In the genomic region with DNA sequence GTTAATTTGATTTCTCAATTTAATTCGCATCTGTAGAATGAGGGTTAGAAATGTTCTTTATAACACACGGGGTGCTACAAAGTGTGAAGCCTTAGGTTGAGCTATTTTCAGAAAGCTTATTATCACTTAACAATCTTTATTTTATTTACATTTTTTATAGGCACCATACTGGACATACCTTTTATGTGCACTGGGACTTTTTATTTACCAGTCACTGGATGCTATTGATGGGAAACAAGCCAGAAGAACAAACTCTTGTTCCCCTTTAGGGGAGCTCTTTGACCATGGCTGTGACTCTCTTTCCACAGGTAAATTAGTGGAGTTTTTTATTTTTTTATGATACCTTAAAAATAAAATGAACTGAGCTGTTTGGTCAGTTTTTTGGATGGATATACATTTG, we compare ENCODE assay signal across 37 cellular contexts. TPM values are rescaled to one million over a fixed set of nuclear protein-coding genes. Genes with fewer than 3 reads are reported as not detected.
A peak's percentile ranks its signal among the peaks of the same experiment; 100 is the strongest.
DNase-seq lines count a peak whose midpoint lies in the region; ATAC-seq, FAIRE-seq and TF ChIP-seq lines count a peak whose summit lies in the region.
"Had no signal": no experiment of that assay in that cellular context is flagged by ENCODE, and none has a peak within 500 bp of the region (broad histone marks: within the 10 kb centered on the region; RNA-seq: fewer than 3 reads in every experiment).

No MANE protein-coding gene starts in this region.

- H3K9ac ChIP-seq in HepG2 (ENCODE audit: insufficient read depth, low read depth, low read length), result peak overlapping the region; percentile 48

- H3K27ac Mint-ChIP-seq in endothelial cell (ENCODE audit: unreplicated experiment), result no peak overlapping the region
- H3K27ac Mint-ChIP-seq: activated CD4-positive, alpha-beta memory T cell treated with anti-CD3 and anti-CD28 coated beads for 36 hours; CD8-positive, alpha-beta memory T cell; HFFc6; stimulated activated memory B cell treated with anti-CD40 and anti-IgM and Interleukin-4, amounts not matched to agents 10 μg/mL and 1 μg/mL and 100 μg/mL, for 72 hours; T-helper 1 cell treated with Interleukin-12 subunit alpha and Interleukin-12 subunit beta and Interleukin-4 antibody, amounts not matched to agents 30 μg/mL and 1 μg/mL, for 36 hours had no signal

- POLR2A ChIA-PET in Panc1 (lab: Charles Lee), result interaction anchor here (0.6 to 0.7 kb wide), 2 partner anchors 22 to 306 kb away, joined by 3 to 4 read pairs; partner anchors contain the start of gene ARL1
- POLR2A ChIA-PET in HepG2 (lab: Yijun Ruan, JAX), result interaction anchor here (0.8 to 2.1 kb wide), 3 partner anchors 16 to 115 kb away, joined by 3 to 20 read pairs (median 3); partner anchors contain the start of gene CHPT1

- no TSS peak for BruUV-seq in Panc1 (replicated peaks; lab: Mats Ljungman, UMichigan)
- no TSS peak for BruUV-seq in HepG2 (replicated peaks; lab: Mats Ljungman, UMichigan)

- no peaks in the 10 kb centered on the region for H3K27me3 ChIP-seq in Panc1 (ENCODE audit: control insufficient read depth, insufficient read depth, low read length)
- no peaks in the 10 kb centered on the region; a peak in 1 of 5 replicates for H3K27me3 ChIP-seq in HepG2 (ENCODE audit: control insufficient read depth in 1 of 2, insufficient read depth in 2 of 2, low read length in 2 of 2)
- H3K27me3 ChIP-seq in sigmoid colon, result no peaks in the 10 kb centered on the region
- H3K27me3 ChIP-seq: BE2C, body of pancreas, gastroesophageal sphincter, suprapubic skin, uterus had no signal

- peak overlapping the region in 1 of 2 experiments; percentile 8; a peak in 2 of 4 replicates for H3K4me3 ChIP-seq in Panc1 (ENCODE audit: low read depth in 2 of 2, low read length in 2 of 2)
- H3K4me3 ChIP-seq in HepG2 (replicated peaks in 1 of 3; ENCODE audit: insufficient read depth in 1 of 3, low read depth in 2 of 3, low read length in 3 of 3), result peak overlapping the region in 1 of 3 experiments; percentile 25; a peak in 1 of 6 replicates
- H3K4me3 ChIP-seq in sigmoid colon, result no peak overlapping the region
- H3K4me3 ChIP-seq: body of pancreas, gastroesophageal sphincter, skin epidermis, suprapubic skin, uterus had no signal

- TF ChIP-seq RAD21 in HepG2 (CRISPR knock-in tag; IDR thresholded peaks at IDR 0.05), result no peak

- peak; percentile 78; the same call in 1 of the 2 replicates for ATAC-seq in Panc1
- ATAC-seq in HepG2, result no peak
- no peak for ATAC-seq in HG02571 (IDR thresholded peaks at IDR 0.05; ENCODE audit: unreplicated experiment)
- ATAC-seq in GM18861 (IDR thresholded peaks at IDR 0.05; ENCODE audit: unreplicated experiment), result no peak
- ATAC-seq in HG02852 (IDR thresholded peaks at IDR 0.05; ENCODE audit: unreplicated experiment), result no peak
- ATAC-seq: body of pancreas; SK-N-SH treated with all-trans-retinoic acid at 6 μM for 48 hours; stimulated activated memory B cell treated with anti-CD40 and anti-IgM and Interleukin-4, amounts not matched to agents 10 μg/mL and 1 μg/mL and 100 μg/mL, for 72 hours had no signal

- H3K27me3 Mint-ChIP-seq in endothelial cell (ENCODE audit: unreplicated experiment), result no peaks in the 10 kb centered on the region
- H3K27me3 Mint-ChIP-seq: activated CD4-positive, alpha-beta memory T cell treated with anti-CD3 and anti-CD28 coated beads for 36 hours; CD8-positive, alpha-beta memory T cell; naive B cell; stimulated activated memory B cell treated with anti-CD40 and anti-IgM and Interleukin-4, amounts not matched to agents 10 μg/mL and 1 μg/mL and 100 μg/mL, for 72 hours had no signal

- TF ChIP-seq CTCF in 22Rv1 (IDR thresholded peaks at IDR 0.05) (no peak), Panc1 (IDR thresholded peaks at IDR 0.05) (no peak; the same call in 1 of the 2 replicates), HepG2 (CRISPR knock-in tag; IDR thresholded peaks at IDR 0.05) (no peak), sigmoid colon (IDR thresholded peaks at IDR 0.05) (no peak), endothelial cell (IDR thresholded peaks at IDR 0.05; ENCODE audit: unreplicated experiment) (no peak)

- peaks cover 10% of the 10 kb centered on the region for H4K20me1 ChIP-seq in HepG2 (ENCODE audit: insufficient read depth, low read length)

- H3K9me3 Mint-ChIP-seq in endothelial cell (ENCODE audit: unreplicated experiment), result no peaks in the 10 kb centered on the region
- H3K9me3 Mint-ChIP-seq: activated CD4-positive, alpha-beta memory T cell treated with anti-CD3 and anti-CD28 coated beads for 36 hours; CD8-positive, alpha-beta memory T cell; HFFc6; naive B cell; stimulated activated memory B cell treated with anti-CD40 and anti-IgM and Interleukin-4, amounts not matched to agents 10 μg/mL and 1 μg/mL and 100 μg/mL, for 72 hours; T-helper 1 cell treated with Interleukin-12 subunit alpha and Interleukin-12 subunit beta and Interleukin-4 antibody, amounts not matched to agents 30 μg/mL and 1 μg/mL, for 36 hours had no signal

- H3K4me1 Mint-ChIP-seq in endothelial cell (ENCODE audit: unreplicated experiment), result peaks cover 4% of the 10 kb centered on the region

- H3K4me2 ChIP-seq in HepG2 (ENCODE audit: low read depth, low read length), result peak overlapping the region; percentile 86

- H3K4me3 Mint-ChIP-seq in endothelial cell (ENCODE audit: unreplicated experiment), result no peak overlapping the region
- H3K4me3 Mint-ChIP-seq: activated CD4-positive, alpha-beta memory T cell treated with anti-CD3 and anti-CD28 coated beads for 36 hours; CD8-positive, alpha-beta memory T cell; HFFc6; naive B cell; stimulated activated memory B cell treated with anti-CD40 and anti-IgM and Interleukin-4, amounts not matched to agents 10 μg/mL and 1 μg/mL and 100 μg/mL, for 72 hours; T-helper 1 cell treated with Interleukin-12 subunit alpha and Interleukin-12 subunit beta and Interleukin-4 antibody, amounts not matched to agents 30 μg/mL and 1 μg/mL, for 36 hours had no signal

- DNase-seq in Panc1 (ENCODE audit: low read depth, low spot score) (no peak), HepG2 (ENCODE audit: low spot score) (no peak), sigmoid colon (no peak), endothelial cell (ENCODE audit: low spot score) (no peak)
- DNase-seq: activated CD4-positive, alpha-beta memory T cell treated with anti-CD3 and anti-CD28 coated beads for 36 hours; activated CD4-positive, alpha-beta T cell treated with anti-CD3 and anti-CD28 coated beads for 1 hour; activated CD8-positive, alpha-beta memory T cell treated with anti-CD3 and anti-CD28 coated beads, Interleukin-2, amount 50 U/mL, for 4 hours; activated naive CD4-positive, alpha-beta T cell treated with Interleukin-2 at 50 U/mL for 16 hours; BE2C; CD8-positive, alpha-beta memory T cell; DMS 273 treated with DMSO at 0.1 percent for 48 hours; EL; GOT3; HFFc6; naive B cell; NCI-H1092 treated with DMSO at 0.1 percent for 48 hours; NCI-H187; NCI-H2171; NCI-H510A had no signal

- in situ Hi-C loops in Panc1 (cut with HindIII; ENCODE audit: low pct_unique_long_range_greater_than_20kb, low sequenced_read_pairs) (no loop called here), HepG2 (cut with HindIII; ENCODE audit: extremely low pct_ligation_motif_present, low pct_unique_long_range_greater_than_20kb) (no loop called here)

- WGBS in HepG2 (ENCODE audit: low lambda C conversion rate), result 59% methylated on average over 2 of the region's 2 CpGs
- WGBS in sigmoid colon, 2 donors, result 15 to 74% methylated on average over 2 of the region's 2 CpGs

- H3K4me1 ChIP-seq in Panc1 (ENCODE audit: control insufficient read depth, insufficient read depth, low read length), result peaks cover 16% of the 10 kb centered on the region
- H3K4me1 ChIP-seq in HepG2 (ENCODE audit: insufficient read depth, low read length), result peaks cover 57% of the 10 kb centered on the region
- peaks cover 0 to 34% (median 24%) of the 10 kb centered on the region in 4 donors for H3K4me1 ChIP-seq in sigmoid colon
- H3K4me1 ChIP-seq: BE2C, uterus had no signal

- H3K9me3 ChIP-seq in Panc1 (ENCODE audit: control insufficient read depth, insufficient read depth, low read depth, low read length), result no peaks in the 10 kb centered on the region
- no peaks in the 10 kb centered on the region for H3K9me3 ChIP-seq in HepG2 (ENCODE audit: low read length)
- no peaks in the 10 kb centered on the region for H3K9me3 ChIP-seq in sigmoid colon
- H3K9me3 ChIP-seq: BE2C, body of pancreas, gastroesophageal sphincter, suprapubic skin, uterus had no signal

- no peak for TF ChIP-seq EP300 in HepG2 (IDR thresholded peaks at IDR 0.05; ENCODE audit: low read depth in 2 of 2, low read length in 2 of 2)
- TF ChIP-seq EP300 in HepG2 (CRISPR knock-in tag; IDR thresholded peaks at IDR 0.05; ENCODE audit: borderline replicate concordance), result no peak
- no peak for TF ChIP-seq EP300 in sigmoid colon (IDR thresholded peaks at IDR 0.05)

- H3K36me3 Mint-ChIP-seq in endothelial cell (ENCODE audit: low read depth, unreplicated experiment), result no peaks in the 10 kb centered on the region
- H3K36me3 Mint-ChIP-seq: activated CD4-positive, alpha-beta memory T cell treated with anti-CD3 and anti-CD28 coated beads for 36 hours had no signal

- peaks cover 92% of the 10 kb centered on the region for H3K79me2 ChIP-seq in HepG2 (ENCODE audit: insufficient read depth, low read length)

- intact Hi-C loops in Panc1 (cut with micrococcal nuclease; ENCODE audit: unreplicated experiment) (no loop called here), HepG2 (cut with micrococcal nuclease; ENCODE audit: unreplicated experiment) (loop anchor here (2.0 to 5.0 kb wide), 4 partner anchors 15 to 143 kb away; no protein-coding TSS in a partner anchor), sigmoid colon (cut with DNase I) (no loop called here)

- peaks cover 6% of the 10 kb centered on the region; the same call in 1 of the 2 replicates for H3K36me3 ChIP-seq in Panc1 (ENCODE audit: control insufficient read depth, insufficient read depth, low read length)
- peaks cover 3 to 33% of the 10 kb centered on the region in 2 experiments for H3K36me3 ChIP-seq in HepG2 (replicated peaks in 1 of 2; ENCODE audit: control insufficient read depth in 1 of 2, insufficient read depth in 2 of 2, low read length in 2 of 2)
- peaks cover 0 to 10% (median 0%) of the 10 kb centered on the region in 4 donors for H3K36me3 ChIP-seq in sigmoid colon
- H3K36me3 ChIP-seq: BE2C, suprapubic skin, uterus had no signal

- no peak overlapping the region for H2AFZ ChIP-seq in HepG2 (ENCODE audit: low read length)

- no peak for FAIRE-seq in HepG2 (lab: Jason Lieb, UNC)
- FAIRE-seq: endothelial cell of umbilical vein, GM18507 had no signal

- CTCF ChIA-PET in Panc1 (lab: Charles Lee) (no interaction called here), HepG2 (lab: Yijun Ruan, JAX; ENCODE audit: low intra/inter-chr PET ratio, low total read pairs) (no interaction called here)

- TF ChIP-seq POLR2A in HepG2 (IDR thresholded peaks at IDR 0.05; ENCODE audit: insufficient read depth in 1 of 2, low read depth in 2 of 2, low read length in 2 of 2) (no peak), sigmoid colon (IDR thresholded peaks at IDR 0.05) (no peak)

- H3K27ac ChIP-seq in 22Rv1 (peak overlapping the region; percentile 89), Panc1 (ENCODE audit: low read length) (peak overlapping the region; percentile 89), HepG2 (ENCODE audit: extremely low read length, insufficient read depth, low read length) (peak overlapping the region; percentile 70), sigmoid colon (peak overlapping the region; percentile 43 to 58 (median 46))
- H3K27ac ChIP-seq: RWPE1, suprapubic skin had no signal

RNA-seq across cellular contexts. Expression of gene CHPT1, which starts 16.5 kb away (rescaled TPM):
- total RNA-seq in Panc1 (2021; ENCODE audit: unreplicated experiment), result 78.3 TPM
- 70.3 TPM for polyA plus RNA-seq in Panc1 (2012; ENCODE audit: insufficient read length)
- total RNA-seq in HepG2 (2016; rRNA removed; fragmentation: Illumina TruSeq; extraction: Trizol), result 129 and 178 TPM in 2 replicates
- 208 and 211 TPM in 2 replicates for total RNA-seq in HepG2 (2016; cell fraction: cytosol; rRNA removed; fragmentation: Illumina TruSeq; extraction: Trizol; ENCODE audit: low read depth)
- total RNA-seq in HepG2 (2016; cell fraction: insoluble cytoplasmic fraction; rRNA removed; fragmentation: Illumina TruSeq; extraction: Trizol), result 126 and 183 TPM in 2 replicates
- total RNA-seq in HepG2 (2016; cell fraction: membrane; rRNA removed; fragmentation: Illumina TruSeq; extraction: Trizol), result 296 and 310 TPM in 2 replicates
- 171 and 189 TPM in 2 replicates for total RNA-seq in HepG2 (2016; cell fraction: nucleus; rRNA removed; fragmentation: Illumina TruSeq; extraction: Trizol)
- polyA plus RNA-seq in HepG2 (2011; rRNA removed), result 88.1 and 117 TPM in 2 replicates
- 49.7 and 67.3 TPM in 2 replicates for polyA plus RNA-seq in HepG2 (2011; cell fraction: cytosol; rRNA removed)
- polyA plus RNA-seq in HepG2 (2011; cell fraction: nucleus; rRNA removed), result 44.4 and 56.5 TPM in 2 replicates
- 90.0 and 113 TPM in 2 replicates for polyA plus RNA-seq in HepG2 (2012)
- 361 and 410 TPM in 2 replicates for polyA plus RNA-seq in HepG2 (2016; cell fraction: cytosol; fragmentation: Illumina TruSeq; extraction: Trizol; ENCODE audit: low read depth)
- polyA plus RNA-seq in HepG2 (2016; cell fraction: insoluble cytoplasmic fraction; fragmentation: Illumina TruSeq; extraction: Trizol; ENCODE audit: low read depth), result 161 and 176 TPM in 2 replicates
- 379 and 382 TPM in 2 replicates for polyA plus RNA-seq in HepG2 (2016; cell fraction: membrane; fragmentation: Illumina TruSeq; extraction: Trizol; ENCODE audit: low read depth)
- polyA plus RNA-seq in HepG2 (2016; cell fraction: nucleus; fragmentation: Illumina TruSeq; extraction: Trizol; ENCODE audit: insufficient read depth, low read depth), result 235 and 262 TPM in 2 replicates
- 12.6 and 91.0 TPM in 2 replicates for polyA minus RNA-seq in HepG2 (2011; rRNA and poly(A)+ RNA removed; ENCODE audit: low replicate concordance)
- polyA minus RNA-seq in HepG2 (2011; cell fraction: cytosol; rRNA and poly(A)+ RNA removed), result 46.9 and 67.8 TPM in 2 replicates
- polyA minus RNA-seq in HepG2 (2011; cell fraction: nucleus; rRNA and poly(A)+ RNA removed), result 134 and 160 TPM in 2 replicates
- 100 to 1,000 TPM in 2 of 4 donors, 10 to 100 TPM in 2; 49.9 to 118 (median 80.4) TPM for total RNA-seq in sigmoid colon
- polyA plus RNA-seq in sigmoid colon, result 10 to 100 TPM; 53.4 to 74.5 (median 58.1) TPM
- 6.2 TPM for total RNA-seq in endothelial cell (ENCODE audit: unreplicated experiment)

RNA-seq across cellular contexts. Expression of gene SYCP3, which starts 25.3 kb away (rescaled TPM):
- total RNA-seq in Panc1 (2021; ENCODE audit: unreplicated experiment), result not detected
- 0.39 TPM for polyA plus RNA-seq in Panc1 (2012; ENCODE audit: insufficient read length)
- total RNA-seq in HepG2 (2016; rRNA removed; fragmentation: Illumina TruSeq; extraction: Trizol), result not detected in 2 replicates
- total RNA-seq in HepG2 (2016; cell fraction: cytosol; rRNA removed; fragmentation: Illumina TruSeq; extraction: Trizol; ENCODE audit: low read depth), result not detected in 2 replicates
- not detected in 2 replicates for total RNA-seq in HepG2 (2016; cell fraction: insoluble cytoplasmic fraction; rRNA removed; fragmentation: Illumina TruSeq; extraction: Trizol)
- total RNA-seq in HepG2 (2016; cell fraction: membrane; rRNA removed; fragmentation: Illumina TruSeq; extraction: Trizol), result not detected in 2 replicates
- total RNA-seq in HepG2 (2016; cell fraction: nucleus; rRNA removed; fragmentation: Illumina TruSeq; extraction: Trizol), result not detected in 2 replicates
- not detected in 2 replicates for polyA plus RNA-seq in HepG2 (2011; rRNA removed)
- polyA plus RNA-seq in HepG2 (2011; cell fraction: cytosol; rRNA removed), result not detected in 2 replicates
- polyA plus RNA-seq in HepG2 (2011; cell fraction: nucleus; rRNA removed), result not detected in 2 replicates
- polyA plus RNA-seq in HepG2 (2012), result 0.97 and 1.0 TPM in 2 replicates
- not detected in 2 replicates for polyA plus RNA-seq in HepG2 (2016; cell fraction: cytosol; fragmentation: Illumina TruSeq; extraction: Trizol; ENCODE audit: low read depth)
- polyA plus RNA-seq in HepG2 (2016; cell fraction: insoluble cytoplasmic fraction; fragmentation: Illumina TruSeq; extraction: Trizol; ENCODE audit: low read depth), result not detected in 2 replicates
- polyA plus RNA-seq in HepG2 (2016; cell fraction: membrane; fragmentation: Illumina TruSeq; extraction: Trizol; ENCODE audit: low read depth), result not detected in 2 replicates
- not detected in 2 replicates for polyA plus RNA-seq in HepG2 (2016; cell fraction: nucleus; fragmentation: Illumina TruSeq; extraction: Trizol; ENCODE audit: insufficient read depth, low read depth)
- polyA minus RNA-seq in HepG2 (2011; rRNA and poly(A)+ RNA removed; ENCODE audit: low replicate concordance), result 0.12 TPM in 1 of 2 replicates, not detected in the other
- polyA minus RNA-seq in HepG2 (2011; cell fraction: cytosol; rRNA and poly(A)+ RNA removed), result not detected in 2 replicates
- 0.50 and 0.90 TPM in 2 replicates for polyA minus RNA-seq in HepG2 (2011; cell fraction: nucleus; rRNA and poly(A)+ RNA removed)
- under 1 TPM in 2 of 4 donors, not detected in 2; 0.14 to 0.36 TPM for total RNA-seq in sigmoid colon
- polyA plus RNA-seq in sigmoid colon, result under 1 TPM in 1 of 3 donors, not detected in 2; 0.19 TPM
- not detected for total RNA-seq in endothelial cell (ENCODE audit: unreplicated experiment)
- total RNA-seq: HFFc6, HT1080, M059J, mesenteric fat pad had no signal
- polyA plus RNA-seq: endothelial cell of umbilical vein had no signal
